ENCODE assay signal across 1 cellular context in the genomic region with DNA sequence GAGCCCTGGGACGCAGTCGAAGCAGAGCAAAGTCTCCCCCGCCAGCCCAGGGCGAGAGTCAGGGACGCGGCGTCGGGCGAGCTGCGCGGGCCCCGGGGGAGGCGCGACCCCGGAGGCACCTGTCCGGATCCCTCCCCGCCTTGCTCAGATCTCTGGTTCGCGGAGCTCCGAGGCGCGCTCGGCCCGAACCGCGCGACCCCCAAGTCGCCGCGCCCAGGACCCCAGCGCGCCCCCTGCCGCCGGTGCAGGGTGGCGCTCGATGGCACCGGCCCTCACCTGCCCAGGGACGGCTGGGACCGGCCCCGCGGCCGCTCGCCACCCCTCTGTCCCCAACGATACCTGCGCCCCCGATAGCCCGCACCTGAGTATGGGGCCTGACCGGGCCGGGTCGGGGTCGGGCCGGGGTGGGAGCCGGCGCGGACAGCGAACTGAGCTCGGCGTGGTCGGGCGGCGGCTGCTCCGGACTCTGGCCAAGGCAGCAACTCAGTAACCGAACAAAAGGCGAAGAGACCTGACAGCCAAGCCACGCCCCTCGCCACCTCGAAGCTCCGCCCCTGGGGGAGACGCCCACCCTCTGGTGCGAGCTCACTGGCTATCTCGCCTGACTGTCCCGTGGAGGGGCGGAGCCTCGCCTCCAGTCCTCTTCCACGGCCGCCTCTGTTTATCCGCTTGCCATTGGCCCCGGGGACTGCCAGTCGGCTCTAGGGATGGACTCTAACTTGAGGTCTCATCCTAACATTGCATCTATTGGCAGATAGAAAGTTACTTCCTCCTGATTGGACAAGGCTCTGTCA.
TF ChIP-seq lines count a peak whose summit lies in the region.

A gene (minus strand): TSS at position 485 of the 794 bp plus-strand sequence. CDS start 14,857 bp downstream, outside the sequence.

TF ChIP-seq in WTC11, 78 proteins besides CTCF, POLR2A, EP300 and RAD21 (continued from another document and continues in another):
- TF ChIP-seq, protein P1, sequence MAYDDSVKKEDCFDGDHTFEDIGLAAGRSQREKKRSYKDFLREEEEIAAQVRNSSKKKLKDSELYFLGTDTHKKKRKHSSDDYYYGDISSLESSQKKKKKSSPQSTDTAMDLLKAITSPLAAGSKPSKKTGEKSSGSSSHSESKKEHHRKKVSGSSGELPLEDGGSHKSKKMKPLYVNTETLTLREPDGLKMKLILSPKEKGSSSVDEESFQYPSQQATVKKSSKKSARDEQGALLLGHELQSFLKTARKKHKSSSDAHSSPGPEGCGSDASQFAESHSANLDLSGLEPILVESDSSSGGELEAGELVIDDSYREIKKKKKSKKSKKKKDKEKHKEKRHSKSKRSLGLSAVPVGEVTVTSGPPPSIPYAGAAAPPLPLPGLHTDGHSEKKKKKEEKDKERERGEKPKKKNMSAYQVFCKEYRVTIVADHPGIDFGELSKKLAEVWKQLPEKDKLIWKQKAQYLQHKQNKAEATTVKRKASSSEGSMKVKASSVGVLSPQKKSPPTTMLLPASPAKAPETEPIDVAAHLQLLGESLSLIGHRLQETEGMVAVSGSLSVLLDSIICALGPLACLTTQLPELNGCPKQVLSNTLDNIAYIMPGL (CRISPR knock-in tag; IDR thresholded peaks at IDR 0.05) = peak; percentile 94
- no peak for TF ChIP-seq ATF1 (CRISPR knock-in tag; IDR thresholded peaks at IDR 0.05)
- TF ChIP-seq, protein P2, sequence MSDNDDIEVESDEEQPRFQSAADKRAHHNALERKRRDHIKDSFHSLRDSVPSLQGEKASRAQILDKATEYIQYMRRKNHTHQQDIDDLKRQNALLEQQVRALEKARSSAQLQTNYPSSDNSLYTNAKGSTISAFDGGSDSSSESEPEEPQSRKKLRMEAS (CRISPR knock-in tag; IDR thresholded peaks at IDR 0.05) = peak; percentile 40; the same call in 1 of the 2 replicates
- TF ChIP-seq, protein P3, sequence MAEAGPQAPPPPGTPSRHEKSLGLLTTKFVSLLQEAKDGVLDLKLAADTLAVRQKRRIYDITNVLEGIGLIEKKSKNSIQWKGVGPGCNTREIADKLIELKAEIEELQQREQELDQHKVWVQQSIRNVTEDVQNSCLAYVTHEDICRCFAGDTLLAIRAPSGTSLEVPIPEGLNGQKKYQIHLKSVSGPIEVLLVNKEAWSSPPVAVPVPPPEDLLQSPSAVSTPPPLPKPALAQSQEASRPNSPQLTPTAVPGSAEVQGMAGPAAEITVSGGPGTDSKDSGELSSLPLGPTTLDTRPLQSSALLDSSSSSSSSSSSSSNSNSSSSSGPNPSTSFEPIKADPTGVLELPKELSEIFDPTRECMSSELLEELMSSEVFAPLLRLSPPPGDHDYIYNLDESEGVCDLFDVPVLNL (CRISPR knock-in tag; IDR thresholded peaks at IDR 0.05; ENCODE audit: borderline replicate concordance, low read depth) = no peak
- no peak for TF ChIP-seq JAZF1 (CRISPR knock-in tag; IDR thresholded peaks at IDR 0.05)
- no peak for TF ChIP-seq NFE2L1 (CRISPR knock-in tag; IDR thresholded peaks at IDR 0.05)
- TF ChIP-seq, protein P4, sequence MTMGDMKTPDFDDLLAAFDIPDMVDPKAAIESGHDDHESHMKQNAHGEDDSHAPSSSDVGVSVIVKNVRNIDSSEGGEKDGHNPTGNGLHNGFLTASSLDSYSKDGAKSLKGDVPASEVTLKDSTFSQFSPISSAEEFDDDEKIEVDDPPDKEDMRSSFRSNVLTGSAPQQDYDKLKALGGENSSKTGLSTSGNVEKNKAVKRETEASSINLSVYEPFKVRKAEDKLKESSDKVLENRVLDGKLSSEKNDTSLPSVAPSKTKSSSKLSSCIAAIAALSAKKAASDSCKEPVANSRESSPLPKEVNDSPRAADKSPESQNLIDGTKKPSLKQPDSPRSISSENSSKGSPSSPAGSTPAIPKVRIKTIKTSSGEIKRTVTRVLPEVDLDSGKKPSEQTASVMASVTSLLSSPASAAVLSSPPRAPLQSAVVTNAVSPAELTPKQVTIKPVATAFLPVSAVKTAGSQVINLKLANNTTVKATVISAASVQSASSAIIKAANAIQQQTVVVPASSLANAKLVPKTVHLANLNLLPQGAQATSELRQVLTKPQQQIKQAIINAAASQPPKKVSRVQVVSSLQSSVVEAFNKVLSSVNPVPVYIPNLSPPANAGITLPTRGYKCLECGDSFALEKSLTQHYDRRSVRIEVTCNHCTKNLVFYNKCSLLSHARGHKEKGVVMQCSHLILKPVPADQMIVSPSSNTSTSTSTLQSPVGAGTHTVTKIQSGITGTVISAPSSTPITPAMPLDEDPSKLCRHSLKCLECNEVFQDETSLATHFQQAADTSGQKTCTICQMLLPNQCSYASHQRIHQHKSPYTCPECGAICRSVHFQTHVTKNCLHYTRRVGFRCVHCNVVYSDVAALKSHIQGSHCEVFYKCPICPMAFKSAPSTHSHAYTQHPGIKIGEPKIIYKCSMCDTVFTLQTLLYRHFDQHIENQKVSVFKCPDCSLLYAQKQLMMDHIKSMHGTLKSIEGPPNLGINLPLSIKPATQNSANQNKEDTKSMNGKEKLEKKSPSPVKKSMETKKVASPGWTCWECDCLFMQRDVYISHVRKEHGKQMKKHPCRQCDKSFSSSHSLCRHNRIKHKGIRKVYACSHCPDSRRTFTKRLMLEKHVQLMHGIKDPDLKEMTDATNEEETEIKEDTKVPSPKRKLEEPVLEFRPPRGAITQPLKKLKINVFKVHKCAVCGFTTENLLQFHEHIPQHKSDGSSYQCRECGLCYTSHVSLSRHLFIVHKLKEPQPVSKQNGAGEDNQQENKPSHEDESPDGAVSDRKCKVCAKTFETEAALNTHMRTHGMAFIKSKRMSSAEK (CRISPR knock-in tag; IDR thresholded peaks at IDR 0.05; ENCODE audit: borderline replicate concordance) = no peak
- TF ChIP-seq CREB1 (CRISPR knock-in tag; IDR thresholded peaks at IDR 0.05) = no peak
- no peak for TF ChIP-seq NR1H2 (CRISPR knock-in tag; IDR thresholded peaks at IDR 0.05)
- TF ChIP-seq, protein P5, sequence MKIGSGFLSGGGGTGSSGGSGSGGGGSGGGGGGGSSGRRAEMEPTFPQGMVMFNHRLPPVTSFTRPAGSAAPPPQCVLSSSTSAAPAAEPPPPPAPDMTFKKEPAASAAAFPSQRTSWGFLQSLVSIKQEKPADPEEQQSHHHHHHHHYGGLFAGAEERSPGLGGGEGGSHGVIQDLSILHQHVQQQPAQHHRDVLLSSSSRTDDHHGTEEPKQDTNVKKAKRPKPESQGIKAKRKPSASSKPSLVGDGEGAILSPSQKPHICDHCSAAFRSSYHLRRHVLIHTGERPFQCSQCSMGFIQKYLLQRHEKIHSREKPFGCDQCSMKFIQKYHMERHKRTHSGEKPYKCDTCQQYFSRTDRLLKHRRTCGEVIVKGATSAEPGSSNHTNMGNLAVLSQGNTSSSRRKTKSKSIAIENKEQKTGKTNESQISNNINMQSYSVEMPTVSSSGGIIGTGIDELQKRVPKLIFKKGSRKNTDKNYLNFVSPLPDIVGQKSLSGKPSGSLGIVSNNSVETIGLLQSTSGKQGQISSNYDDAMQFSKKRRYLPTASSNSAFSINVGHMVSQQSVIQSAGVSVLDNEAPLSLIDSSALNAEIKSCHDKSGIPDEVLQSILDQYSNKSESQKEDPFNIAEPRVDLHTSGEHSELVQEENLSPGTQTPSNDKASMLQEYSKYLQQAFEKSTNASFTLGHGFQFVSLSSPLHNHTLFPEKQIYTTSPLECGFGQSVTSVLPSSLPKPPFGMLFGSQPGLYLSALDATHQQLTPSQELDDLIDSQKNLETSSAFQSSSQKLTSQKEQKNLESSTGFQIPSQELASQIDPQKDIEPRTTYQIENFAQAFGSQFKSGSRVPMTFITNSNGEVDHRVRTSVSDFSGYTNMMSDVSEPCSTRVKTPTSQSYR (CRISPR knock-in tag; IDR thresholded peaks at IDR 0.05) = no peak
- 0 out of 2 replicates have a peak, but pooled peaks have one; percentile 24 for TF ChIP-seq ZNF232 (CRISPR knock-in tag; IDR thresholded peaks at IDR 0.05)
- TF ChIP-seq, protein P6, sequence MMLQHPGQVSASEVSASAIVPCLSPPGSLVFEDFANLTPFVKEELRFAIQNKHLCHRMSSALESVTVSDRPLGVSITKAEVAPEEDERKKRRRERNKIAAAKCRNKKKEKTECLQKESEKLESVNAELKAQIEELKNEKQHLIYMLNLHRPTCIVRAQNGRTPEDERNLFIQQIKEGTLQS (CRISPR knock-in tag; conservative IDR thresholded peaks at IDR 0.05) = no peak
- no peak for TF ChIP-seq NFATC4 (CRISPR knock-in tag; IDR thresholded peaks at IDR 0.05)
- no peak for TF ChIP-seq HMGA2 (CRISPR knock-in tag; IDR thresholded peaks at IDR 0.05)
- TF ChIP-seq SMAD4 (CRISPR knock-in tag; IDR thresholded peaks at IDR 0.05) = no peak
- TF ChIP-seq, protein P7, sequence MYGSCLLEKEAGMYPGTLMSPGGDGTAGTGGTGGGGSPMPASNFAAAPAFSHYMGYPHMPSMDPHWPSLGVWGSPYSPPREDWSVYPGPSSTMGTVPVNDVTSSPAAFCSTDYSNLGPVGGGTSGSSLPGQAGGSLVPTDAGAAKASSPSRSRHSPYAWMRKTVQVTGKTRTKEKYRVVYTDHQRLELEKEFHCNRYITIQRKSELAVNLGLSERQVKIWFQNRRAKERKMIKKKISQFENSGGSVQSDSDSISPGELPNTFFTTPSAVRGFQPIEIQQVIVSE (CRISPR knock-in tag; IDR thresholded peaks at IDR 0.05; ENCODE audit: borderline replicate concordance) = no peak
- TF ChIP-seq GABPB1 (CRISPR knock-in tag; IDR thresholded peaks at IDR 0.05) = peak; percentile 69; the same call in 1 of the 2 replicates
- no peak for TF ChIP-seq TEAD1 (CRISPR knock-in tag; IDR thresholded peaks at IDR 0.05)
- TF ChIP-seq MYBL2 (CRISPR knock-in tag; IDR thresholded peaks at IDR 0.05) = no peak
- TF ChIP-seq, protein P8, sequence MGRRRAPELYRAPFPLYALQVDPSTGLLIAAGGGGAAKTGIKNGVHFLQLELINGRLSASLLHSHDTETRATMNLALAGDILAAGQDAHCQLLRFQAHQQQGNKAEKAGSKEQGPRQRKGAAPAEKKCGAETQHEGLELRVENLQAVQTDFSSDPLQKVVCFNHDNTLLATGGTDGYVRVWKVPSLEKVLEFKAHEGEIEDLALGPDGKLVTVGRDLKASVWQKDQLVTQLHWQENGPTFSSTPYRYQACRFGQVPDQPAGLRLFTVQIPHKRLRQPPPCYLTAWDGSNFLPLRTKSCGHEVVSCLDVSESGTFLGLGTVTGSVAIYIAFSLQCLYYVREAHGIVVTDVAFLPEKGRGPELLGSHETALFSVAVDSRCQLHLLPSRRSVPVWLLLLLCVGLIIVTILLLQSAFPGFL (CRISPR knock-in tag; IDR thresholded peaks at IDR 0.05; ENCODE audit: borderline replicate concordance) = no peak; the same call in 1 of the 2 replicates
- no peak for TF ChIP-seq ZNF138 (CRISPR knock-in tag; conservative IDR thresholded peaks at IDR 0.05)
- no peak for TF ChIP-seq GRHL2 (CRISPR knock-in tag; IDR thresholded peaks at IDR 0.05; ENCODE audit: insufficient replicate concordance, severe bottlenecking)
- TF ChIP-seq, protein P9, sequence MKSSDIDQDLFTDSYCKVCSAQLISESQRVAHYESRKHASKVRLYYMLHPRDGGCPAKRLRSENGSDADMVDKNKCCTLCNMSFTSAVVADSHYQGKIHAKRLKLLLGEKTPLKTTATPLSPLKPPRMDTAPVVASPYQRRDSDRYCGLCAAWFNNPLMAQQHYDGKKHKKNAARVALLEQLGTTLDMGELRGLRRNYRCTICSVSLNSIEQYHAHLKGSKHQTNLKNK (CRISPR knock-in tag; IDR thresholded peaks at IDR 0.05) = no peak
- no peak for TF ChIP-seq FOXJ3 (CRISPR knock-in tag; IDR thresholded peaks at IDR 0.05; ENCODE audit: borderline replicate concordance)
- TF ChIP-seq, protein P10, sequence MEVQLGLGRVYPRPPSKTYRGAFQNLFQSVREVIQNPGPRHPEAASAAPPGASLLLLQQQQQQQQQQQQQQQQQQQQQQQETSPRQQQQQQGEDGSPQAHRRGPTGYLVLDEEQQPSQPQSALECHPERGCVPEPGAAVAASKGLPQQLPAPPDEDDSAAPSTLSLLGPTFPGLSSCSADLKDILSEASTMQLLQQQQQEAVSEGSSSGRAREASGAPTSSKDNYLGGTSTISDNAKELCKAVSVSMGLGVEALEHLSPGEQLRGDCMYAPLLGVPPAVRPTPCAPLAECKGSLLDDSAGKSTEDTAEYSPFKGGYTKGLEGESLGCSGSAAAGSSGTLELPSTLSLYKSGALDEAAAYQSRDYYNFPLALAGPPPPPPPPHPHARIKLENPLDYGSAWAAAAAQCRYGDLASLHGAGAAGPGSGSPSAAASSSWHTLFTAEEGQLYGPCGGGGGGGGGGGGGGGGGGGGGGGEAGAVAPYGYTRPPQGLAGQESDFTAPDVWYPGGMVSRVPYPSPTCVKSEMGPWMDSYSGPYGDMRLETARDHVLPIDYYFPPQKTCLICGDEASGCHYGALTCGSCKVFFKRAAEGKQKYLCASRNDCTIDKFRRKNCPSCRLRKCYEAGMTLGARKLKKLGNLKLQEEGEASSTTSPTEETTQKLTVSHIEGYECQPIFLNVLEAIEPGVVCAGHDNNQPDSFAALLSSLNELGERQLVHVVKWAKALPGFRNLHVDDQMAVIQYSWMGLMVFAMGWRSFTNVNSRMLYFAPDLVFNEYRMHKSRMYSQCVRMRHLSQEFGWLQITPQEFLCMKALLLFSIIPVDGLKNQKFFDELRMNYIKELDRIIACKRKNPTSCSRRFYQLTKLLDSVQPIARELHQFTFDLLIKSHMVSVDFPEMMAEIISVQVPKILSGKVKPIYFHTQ (CRISPR knock-in tag; IDR thresholded peaks at IDR 0.05) = peak; percentile 87; the same call in 1 of the 2 replicates
- peak; percentile 28; the same call in 1 of the 2 replicates for TF ChIP-seq ESRRA (CRISPR knock-in tag; IDR thresholded peaks at IDR 0.05; ENCODE audit: borderline replicate concordance)
- no peak for TF ChIP-seq SMAD3 (CRISPR knock-in tag; IDR thresholded peaks at IDR 0.05; ENCODE audit: borderline replicate concordance)
- TF ChIP-seq, protein P11, sequence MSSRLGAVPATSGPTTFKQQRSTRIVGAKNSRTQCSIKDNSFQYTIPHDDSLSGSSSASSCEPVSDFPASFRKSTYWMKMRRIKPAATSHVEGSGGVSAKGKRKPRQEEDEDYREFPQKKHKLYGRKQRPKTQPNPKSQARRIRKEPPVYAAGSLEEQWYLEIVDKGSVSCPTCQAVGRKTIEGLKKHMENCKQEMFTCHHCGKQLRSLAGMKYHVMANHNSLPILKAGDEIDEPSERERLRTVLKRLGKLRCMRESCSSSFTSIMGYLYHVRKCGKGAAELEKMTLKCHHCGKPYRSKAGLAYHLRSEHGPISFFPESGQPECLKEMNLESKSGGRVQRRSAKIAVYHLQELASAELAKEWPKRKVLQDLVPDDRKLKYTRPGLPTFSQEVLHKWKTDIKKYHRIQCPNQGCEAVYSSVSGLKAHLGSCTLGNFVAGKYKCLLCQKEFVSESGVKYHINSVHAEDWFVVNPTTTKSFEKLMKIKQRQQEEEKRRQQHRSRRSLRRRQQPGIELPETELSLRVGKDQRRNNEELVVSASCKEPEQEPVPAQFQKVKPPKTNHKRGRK (CRISPR knock-in tag; IDR thresholded peaks at IDR 0.05; ENCODE audit: borderline replicate concordance) = no peak
- TF ChIP-seq IRF2 (CRISPR knock-in tag; IDR thresholded peaks at IDR 0.05; ENCODE audit: borderline replicate concordance, low read depth) = no peak
- 0 out of 2 replicates have a peak, but pooled peaks have one; percentile 30 for TF ChIP-seq ELF4 (CRISPR knock-in tag; IDR thresholded peaks at IDR 0.05; ENCODE audit: low read depth)
- no peak for TF ChIP-seq ZNF263 (CRISPR knock-in tag; IDR thresholded peaks at IDR 0.05; ENCODE audit: low read depth)
- peak; percentile 98 for TF ChIP-seq ZNF121 (CRISPR knock-in tag; IDR thresholded peaks at IDR 0.05)
- TF ChIP-seq, protein P12, sequence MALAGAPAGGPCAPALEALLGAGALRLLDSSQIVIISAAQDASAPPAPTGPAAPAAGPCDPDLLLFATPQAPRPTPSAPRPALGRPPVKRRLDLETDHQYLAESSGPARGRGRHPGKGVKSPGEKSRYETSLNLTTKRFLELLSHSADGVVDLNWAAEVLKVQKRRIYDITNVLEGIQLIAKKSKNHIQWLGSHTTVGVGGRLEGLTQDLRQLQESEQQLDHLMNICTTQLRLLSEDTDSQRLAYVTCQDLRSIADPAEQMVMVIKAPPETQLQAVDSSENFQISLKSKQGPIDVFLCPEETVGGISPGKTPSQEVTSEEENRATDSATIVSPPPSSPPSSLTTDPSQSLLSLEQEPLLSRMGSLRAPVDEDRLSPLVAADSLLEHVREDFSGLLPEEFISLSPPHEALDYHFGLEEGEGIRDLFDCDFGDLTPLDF (CRISPR knock-in tag; IDR thresholded peaks at IDR 0.05) = no peak
